ENCODE assay signal across 11 cellular contexts in the genomic region with DNA sequence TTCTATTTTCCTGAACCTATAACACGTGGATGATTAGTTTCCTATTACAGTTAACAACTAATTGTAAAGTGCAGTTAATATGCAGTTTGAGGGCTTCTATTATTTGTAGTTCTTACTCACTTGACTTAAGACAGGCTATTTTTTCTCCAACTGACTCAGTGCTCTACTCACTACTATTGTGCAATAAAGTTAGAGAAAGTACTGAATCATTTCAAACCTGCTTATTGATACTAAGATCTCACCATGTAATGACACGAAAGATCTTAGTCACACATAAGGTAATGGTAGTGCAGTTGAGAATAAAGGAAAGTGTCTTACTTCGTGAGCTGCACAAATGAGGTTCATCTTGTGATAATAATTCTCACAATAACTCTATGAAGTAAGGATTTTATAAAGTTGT. TPM values are rescaled to one million over a fixed set of nuclear protein-coding genes. Genes with fewer than 3 reads are reported as not detected.
A peak's percentile ranks its signal among the peaks of the same experiment; 100 is the strongest.
DNase-seq lines count a peak whose midpoint lies in the region; ATAC-seq, FAIRE-seq and TF ChIP-seq lines count a peak whose summit lies in the region.
"Had no signal": no experiment of that assay in that cellular context is flagged by ENCODE, and none has a peak within 500 bp of the region (broad histone marks: within the 10 kb centered on the region; RNA-seq: fewer than 3 reads in every experiment).

No MANE protein-coding gene starts in this region.

- H3K27me3 ChIP-seq in body of pancreas: no peaks in the 10 kb centered on the region

- no peak for TF ChIP-seq EP300 in A549 (IDR thresholded peaks at IDR 0.05)

- peaks cover 0 to 15% (median 4%) of the 10 kb centered on the region in 9 donors for H3K9me3 Mint-ChIP-seq in naive thymus-derived CD8-positive, alpha-beta T cell

- no peak overlapping the region for H3K4me3 ChIP-seq in A549
- no peak overlapping the region for H3K4me3 ChIP-seq in body of pancreas
- H3K4me3 ChIP-seq: skin epidermis had no signal

- peaks cover 0 to 14% (median 0%) of the 10 kb centered on the region in 3 donors for H3K36me3 Mint-ChIP-seq in naive thymus-derived CD8-positive, alpha-beta T cell
- H3K36me3 Mint-ChIP-seq: stimulated activated naive B cell treated with anti-CD40 and anti-IgM and Interleukin-4, amounts not matched to agents 10 μg/mL and 1 μg/mL and 100 μg/mL, for 72 hours had no signal

- H3K36me3 ChIP-seq in body of pancreas (replicated peaks in 1 of 2; ENCODE audit: insufficient read depth in 1 of 2, low read depth in 2 of 2): no peaks in the 10 kb centered on the region

- POLR2A ChIA-PET in A549 (lab: Yijun Ruan, JAX): no interaction called here
- POLR2A ChIA-PET in naive thymus-derived CD8-positive, alpha-beta T cell (lab: Charles Lee): no interaction called here

- no peak for TF ChIP-seq RAD21 in A549 (conservative IDR thresholded peaks at IDR 0.05 in 1 of 2, IDR thresholded peaks at IDR 0.05 in 1 of 2)

- H3K4me2 ChIP-seq in A549: peak overlapping the region; percentile 6; the same call in 1 of the 3 replicates

- no peak overlapping the region for H3K4me3 Mint-ChIP-seq in naive thymus-derived CD8-positive, alpha-beta T cell
- H3K4me3 Mint-ChIP-seq: stimulated activated naive B cell treated with anti-CD40 and anti-IgM and Interleukin-4, amounts not matched to agents 10 μg/mL and 1 μg/mL and 100 μg/mL, for 72 hours had no signal

- TF ChIP-seq CTCF in A549 (IDR thresholded peaks at IDR 0.05) (no peak), body of pancreas (IDR thresholded peaks at IDR 0.05) (no peak)

- DNase-seq in A549 (ENCODE audit: low read depth in 1 of 2, low spot score in 1 of 2) (peak; percentile 8 to 23), NCI-H460 (ENCODE audit: extremely low read depth, low read depth) (peak; percentile 46), fibroblast of gingiva (ENCODE audit: low read depth) (peak; percentile 63), medulla oblongata (ENCODE audit: extremely low spot score) (no peak), body of pancreas (no peak), left lobe of liver (ENCODE audit: low spot score) (no peak)
- DNase-seq in naive thymus-derived CD8-positive, alpha-beta T cell: no peak
- DNase-seq: NCI-H187 treated with DMSO at 0.1 percent for 48 hours; stimulated activated naive B cell treated with anti-CD40 and anti-IgM and Interleukin-4, amounts not matched to agents 10 μg/mL and 1 μg/mL and 100 μg/mL, for 72 hours had no signal

- FAIRE-seq in A549 (lab: Jason Lieb, UNC): no peak

- WGBS in A549 (ENCODE audit: missing lambda C conversion rate): 26% methylated on average over 3 of the region's 3 CpGs
- 65 to 77% methylated on average over 3 of the region's 3 CpGs for WGBS in body of pancreas, 2 donors

- H3K27ac ChIP-seq in A549 (no peak overlapping the region), body of pancreas (no peak overlapping the region)

- no peaks in the 10 kb centered on the region for H3K27me3 Mint-ChIP-seq in naive thymus-derived CD8-positive, alpha-beta T cell

- TF ChIP-seq POLR2A in A549 (IDR thresholded peaks at IDR 0.05; ENCODE audit: low read length) (no peak), body of pancreas (IDR thresholded peaks at IDR 0.05) (no peak)

- intact Hi-C loops in body of pancreas (cut with DNase I): no loop called here

- H3K4me1 ChIP-seq in A549 (0 out of 3 replicates have a peak, but pooled peaks cover 5% of the 10 kb centered on the region), body of pancreas (no peaks in the 10 kb centered on the region)

- H3K9me3 ChIP-seq in A549: no peaks in the 10 kb centered on the region
- peaks cover 0 to 4% (median 0%) of the 10 kb centered on the region in 3 donors for H3K9me3 ChIP-seq in body of pancreas

- H3K4me1 Mint-ChIP-seq in naive thymus-derived CD8-positive, alpha-beta T cell: peaks cover 7 to 21% (median 14%) of the 10 kb centered on the region in 4 donors
- H3K4me1 Mint-ChIP-seq: stimulated activated naive B cell treated with anti-CD40 and anti-IgM and Interleukin-4, amounts not matched to agents 10 μg/mL and 1 μg/mL and 100 μg/mL, for 72 hours had no signal

- CTCF ChIA-PET in A549 (lab: Yijun Ruan, JAX): no interaction called here

- H3K27ac Mint-ChIP-seq in naive thymus-derived CD8-positive, alpha-beta T cell: no peak overlapping the region
- H3K27ac Mint-ChIP-seq: stimulated activated naive B cell treated with anti-CD40 and anti-IgM and Interleukin-4, amounts not matched to agents 10 μg/mL and 1 μg/mL and 100 μg/mL, for 72 hours had no signal

- ATAC-seq in A549: peak; percentile 53 to 66; a peak in 4 of 6 replicates
- peak; percentile 64 for ATAC-seq in GM18861 (IDR thresholded peaks at IDR 0.05; ENCODE audit: unreplicated experiment)
- ATAC-seq in body of pancreas: no peak
- no peak for ATAC-seq in left lobe of liver
- ATAC-seq in naive thymus-derived CD8-positive, alpha-beta T cell: no peak

TF ChIP-seq in A549, 52 proteins besides CTCF, POLR2A, EP300 and RAD21:
- TF ChIP-seq FOSL2 (IDR thresholded peaks at IDR 0.05) (peak; percentile 26; the same call in 1 of the 2 replicates), FOSL2 (CRISPR knock-in tag; IDR thresholded peaks at IDR 0.05) (peak; percentile 47), ZNF302 (CRISPR knock-in tag; IDR thresholded peaks at IDR 0.05) (no peak), JUNB (IDR thresholded peaks at IDR 0.05) (0 out of 2 replicates have a peak, but pooled peaks have one; percentile 15), KDM1A (IDR thresholded peaks at IDR 0.05; ENCODE audit: low read depth) (no peak), ELK1 (IDR thresholded peaks at IDR 0.05; ENCODE audit: low read depth, low read length) (no peak), ATOH8 (CRISPR knock-in tag; IDR thresholded peaks at IDR 0.05; ENCODE audit: low read depth) (no peak), PHF8 (IDR thresholded peaks at IDR 0.05; ENCODE audit: borderline replicate concordance, low read depth) (no peak), RFX5 (IDR thresholded peaks at IDR 0.05) (no peak), CEBPB (IDR thresholded peaks at IDR 0.05) (peak; percentile 76 to 77; a peak in 3 of 4 replicates), HEYL (CRISPR knock-in tag; IDR thresholded peaks at IDR 0.05) (no peak)
- TF ChIP-seq, protein P1, sequence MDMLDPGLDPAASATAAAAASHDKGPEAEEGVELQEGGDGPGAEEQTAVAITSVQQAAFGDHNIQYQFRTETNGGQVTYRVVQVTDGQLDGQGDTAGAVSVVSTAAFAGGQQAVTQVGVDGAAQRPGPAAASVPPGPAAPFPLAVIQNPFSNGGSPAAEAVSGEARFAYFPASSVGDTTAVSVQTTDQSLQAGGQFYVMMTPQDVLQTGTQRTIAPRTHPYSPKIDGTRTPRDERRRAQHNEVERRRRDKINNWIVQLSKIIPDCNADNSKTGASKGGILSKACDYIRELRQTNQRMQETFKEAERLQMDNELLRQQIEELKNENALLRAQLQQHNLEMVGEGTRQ (IDR thresholded peaks at IDR 0.05): no peak
- TF ChIP-seq, protein P2, sequence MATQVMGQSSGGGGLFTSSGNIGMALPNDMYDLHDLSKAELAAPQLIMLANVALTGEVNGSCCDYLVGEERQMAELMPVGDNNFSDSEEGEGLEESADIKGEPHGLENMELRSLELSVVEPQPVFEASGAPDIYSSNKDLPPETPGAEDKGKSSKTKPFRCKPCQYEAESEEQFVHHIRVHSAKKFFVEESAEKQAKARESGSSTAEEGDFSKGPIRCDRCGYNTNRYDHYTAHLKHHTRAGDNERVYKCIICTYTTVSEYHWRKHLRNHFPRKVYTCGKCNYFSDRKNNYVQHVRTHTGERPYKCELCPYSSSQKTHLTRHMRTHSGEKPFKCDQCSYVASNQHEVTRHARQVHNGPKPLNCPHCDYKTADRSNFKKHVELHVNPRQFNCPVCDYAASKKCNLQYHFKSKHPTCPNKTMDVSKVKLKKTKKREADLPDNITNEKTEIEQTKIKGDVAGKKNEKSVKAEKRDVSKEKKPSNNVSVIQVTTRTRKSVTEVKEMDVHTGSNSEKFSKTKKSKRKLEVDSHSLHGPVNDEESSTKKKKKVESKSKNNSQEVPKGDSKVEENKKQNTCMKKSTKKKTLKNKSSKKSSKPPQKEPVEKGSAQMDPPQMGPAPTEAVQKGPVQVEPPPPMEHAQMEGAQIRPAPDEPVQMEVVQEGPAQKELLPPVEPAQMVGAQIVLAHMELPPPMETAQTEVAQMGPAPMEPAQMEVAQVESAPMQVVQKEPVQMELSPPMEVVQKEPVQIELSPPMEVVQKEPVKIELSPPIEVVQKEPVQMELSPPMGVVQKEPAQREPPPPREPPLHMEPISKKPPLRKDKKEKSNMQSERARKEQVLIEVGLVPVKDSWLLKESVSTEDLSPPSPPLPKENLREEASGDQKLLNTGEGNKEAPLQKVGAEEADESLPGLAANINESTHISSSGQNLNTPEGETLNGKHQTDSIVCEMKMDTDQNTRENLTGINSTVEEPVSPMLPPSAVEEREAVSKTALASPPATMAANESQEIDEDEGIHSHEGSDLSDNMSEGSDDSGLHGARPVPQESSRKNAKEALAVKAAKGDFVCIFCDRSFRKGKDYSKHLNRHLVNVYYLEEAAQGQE (IDR thresholded peaks at IDR 0.05): no peak

RNA-seq across cellular contexts. Expression of gene ITM2B, which starts 22.8 kb away (rescaled TPM):
- 226 and 234 TPM in 2 replicates for polyA plus RNA-seq in A549 (2011; rRNA removed)
- polyA plus RNA-seq in A549 (2012; cell fraction: cytosol; rRNA removed): 57.7 and 60.8 TPM in 2 replicates
- polyA plus RNA-seq in A549 (2012; cell fraction: nucleus; rRNA removed): 35.4 and 40.4 TPM in 2 replicates
- polyA plus RNA-seq in A549 (2017; fragmentation: RNase III; extraction: RNeasy Plus Mini Kit Qiagen cat#74134 plus additional on column Dnase treatment): 94.1 to 116 TPM (median 115 TPM) in 3 replicates
- polyA minus RNA-seq in A549 (2011; rRNA and poly(A)+ RNA removed): 23.6 and 23.8 TPM in 2 replicates
- 140 TPM in 2 replicates for total RNA-seq in NCI-H460 (2014; rRNA removed; shearing (Covaris generic))
- 72.0 and 85.6 TPM in 2 replicates for polyA plus RNA-seq in NCI-H460 (2014; cell fraction: nucleus; rRNA removed)
- total RNA-seq in body of pancreas: 100 to 1,000 TPM; 233 to 254 TPM
- 221 TPM for total RNA-seq in left lobe of liver
- 100 to 1,000 TPM; 733 to 793 TPM for total RNA-seq in naive thymus-derived CD8-positive, alpha-beta T cell
- 1,000 to 10,000 TPM; 1,063 to 1,292 (median 1,234) TPM for polyA plus RNA-seq in naive thymus-derived CD8-positive, alpha-beta T cell

Comparison
In these comparisons a context has a peak if more than half of its experiments do, and no peak if none do; other contexts are left out.
1. ATAC-seq: peak in A549 (2 of 2) and GM18861 (single experiment); none in body of pancreas (single experiment), left lobe of liver (single experiment) and naive thymus-derived CD8-positive, alpha-beta T cell (0 of 2).
2. DNase-seq: peak in A549 (2 of 2), NCI-H460 (single experiment) and fibroblast of gingiva (single experiment); none in medulla oblongata (single experiment), body of pancreas (0 of 4), left lobe of liver (single experiment) and naive thymus-derived CD8-positive, alpha-beta T cell (0 of 10).